In genomic region chr7:43904533-43905208, GRCh38 we compare ENCODE assay signal across 9 cellular contexts. TPM values are rescaled to one million over a fixed set of nuclear protein-coding genes. Genes with fewer than 3 reads are reported as not detected.
DNase-seq lines count a peak whose midpoint lies in the region; ATAC-seq and TF ChIP-seq lines count a peak whose summit lies in the region.
"Had no signal": no experiment of that assay in that cellular context is flagged by ENCODE, and none has a peak within 500 bp of the region (broad histone marks: within the 10 kb centered on the region; RNA-seq: fewer than 3 reads in every experiment).

No MANE protein-coding gene starts in this region.

- H3K4me2 ChIP-seq in GM23338 (peak overlapping the region; percentile 79), fibroblast of lung (ENCODE audit: extremely low read depth, insufficient read depth, low read length) (peak overlapping the region; percentile 67)

- peaks cover 6% of the 10 kb centered on the region for H3K27me3 Mint-ChIP-seq in GM23338 (ENCODE audit: insufficient read depth, low read depth, poor library complexity)

- H3K79me2 ChIP-seq in GM23338 (replicated peaks; ENCODE audit: insufficient read depth), result peaks cover 39% of the 10 kb centered on the region
- H3K79me2 ChIP-seq in fibroblast of lung (ENCODE audit: control insufficient read depth, insufficient read depth, low read length), result peaks cover 59% of the 10 kb centered on the region

- H3K27ac Mint-ChIP-seq in GM23338, result no peak overlapping the region

- H3K4me1 Mint-ChIP-seq in GM23338, result peaks cover 42% of the 10 kb centered on the region

- H3F3A ChIP-seq in GM23338 (replicated peaks; ENCODE audit: low read depth), result no peaks in the 10 kb centered on the region

- H4K20me1 ChIP-seq in GM23338 (replicated peaks; ENCODE audit: insufficient read depth), result peaks cover 3% of the 10 kb centered on the region; the same call in 1 of the 2 replicates
- H4K20me1 ChIP-seq in fibroblast of lung (ENCODE audit: control insufficient read depth, extremely low read depth, insufficient read depth, low read length), result no peaks in the 10 kb centered on the region

- no peaks in the 10 kb centered on the region for H3K36me3 ChIP-seq in GM23338 (ENCODE audit: insufficient read depth)
- H3K36me3 ChIP-seq in fibroblast of lung (ENCODE audit: control insufficient read depth, insufficient read depth, low read length), result no peaks in the 10 kb centered on the region

- H3K9me2 ChIP-seq in GM23338 (ENCODE audit: insufficient read depth), result no peaks in the 10 kb centered on the region

- no peak for ATAC-seq in GM23338
- no peak for ATAC-seq in GM21447 (IDR thresholded peaks at IDR 0.05; ENCODE audit: unreplicated experiment)

- 0 out of 3 replicates have a peak overlapping the region, but pooled peaks have one; percentile 92 for H3K4me3 Mint-ChIP-seq in GM23338

- no peaks in the 10 kb centered on the region; the same call in 2 of the 3 replicates for H3K36me3 Mint-ChIP-seq in GM23338 (ENCODE audit: low read depth)

- H3K27ac ChIP-seq in GM23338 (ENCODE audit: low read depth), result no peak overlapping the region
- peak overlapping the region; percentile 77 for H3K27ac ChIP-seq in fibroblast of lung (ENCODE audit: insufficient read depth, low read length)

- H2AFZ ChIP-seq in GM23338 (no peak overlapping the region), fibroblast of lung (ENCODE audit: low read length) (no peak overlapping the region)

- H3K27me3 ChIP-seq in GM23338 (ENCODE audit: insufficient read depth) (no peaks in the 10 kb centered on the region), fibroblast of lung (ENCODE audit: control insufficient read depth, insufficient read depth, low read length) (no peaks in the 10 kb centered on the region)

- H3K9ac ChIP-seq in fibroblast of lung (ENCODE audit: insufficient read depth, low read length), result no peak overlapping the region

- no peaks in the 10 kb centered on the region for H3K9me3 Mint-ChIP-seq in GM23338

- TF ChIP-seq CTCF in GM23338 (conservative IDR thresholded peaks at IDR 0.05; ENCODE audit: low read depth in 2 of 2) (no peak), fibroblast of lung (conservative IDR thresholded peaks at IDR 0.05 in 1 of 2, IDR thresholded peaks at IDR 0.05 in 1 of 2; ENCODE audit: low read depth in 1 of 2, low read length in 2 of 2) (no peak)

- H3K4me3 ChIP-seq in GM23338 (peak overlapping the region; percentile 52; the same call in 1 of the 2 replicates), fibroblast of lung (replicated peaks in 1 of 4; ENCODE audit: control extremely low read depth in 1 of 4, insufficient read depth in 1 of 4, low read depth in 3 of 4, low read length in 4 of 4) (peak overlapping the region; percentile 1 to 86 (median 72)), skeletal muscle cell (ENCODE audit: low read depth, low read length) (peak overlapping the region; percentile 63)

- H3K4me1 ChIP-seq in GM23338 (ENCODE audit: insufficient read depth), result peaks cover 17% of the 10 kb centered on the region
- H3K4me1 ChIP-seq in fibroblast of lung (ENCODE audit: control insufficient read depth, extremely low read depth, insufficient read depth, low read length), result peaks cover 7% of the 10 kb centered on the region

- no peaks in the 10 kb centered on the region for H3K9me3 ChIP-seq in fibroblast of lung (ENCODE audit: control insufficient read depth, insufficient read depth, low read depth, low read length)

- no peak for DNase-seq in GM23338 (ENCODE audit: low spot score)
- peak; percentile 21 for DNase-seq in SW480 (ENCODE audit: low spot score)
- peak; percentile 9 to 22 for DNase-seq in fibroblast of lung (ENCODE audit: low read depth in 2 of 2)
- no peak for DNase-seq in skeletal muscle cell (ENCODE audit: low read depth)
- DNase-seq in D341Med (ENCODE audit: low spot score), result no peak
- DNase-seq in activated gamma-delta T cell treated with Interleukin-2 at 50 U/mL for 16 hours, result no peak
- DNase-seq in NCI-H82 (lab: John Stamatoyannopoulos, UW), result no peak
- DNase-seq: activated CD4-positive, alpha-beta T cell treated with anti-CD3 and anti-CD28 coated beads, Interleukin-2, amount 50 U/mL, for 4 hours had no signal

TF ChIP-seq in GM23338, 12 proteins besides CTCF, POLR2A, EP300 and RAD21:
- no peak for TF ChIP-seq EZH2 (IDR thresholded peaks at IDR 0.05; ENCODE audit: low read depth, unreplicated experiment)
- TF ChIP-seq EZH2phosphoT487 (IDR thresholded peaks at IDR 0.05; ENCODE audit: unreplicated experiment), result no peak
- no peak for TF ChIP-seq ZNF331 (CRISPR knock-in tag; IDR thresholded peaks at IDR 0.05; ENCODE audit: low read depth)
- TF ChIP-seq, protein P1, sequence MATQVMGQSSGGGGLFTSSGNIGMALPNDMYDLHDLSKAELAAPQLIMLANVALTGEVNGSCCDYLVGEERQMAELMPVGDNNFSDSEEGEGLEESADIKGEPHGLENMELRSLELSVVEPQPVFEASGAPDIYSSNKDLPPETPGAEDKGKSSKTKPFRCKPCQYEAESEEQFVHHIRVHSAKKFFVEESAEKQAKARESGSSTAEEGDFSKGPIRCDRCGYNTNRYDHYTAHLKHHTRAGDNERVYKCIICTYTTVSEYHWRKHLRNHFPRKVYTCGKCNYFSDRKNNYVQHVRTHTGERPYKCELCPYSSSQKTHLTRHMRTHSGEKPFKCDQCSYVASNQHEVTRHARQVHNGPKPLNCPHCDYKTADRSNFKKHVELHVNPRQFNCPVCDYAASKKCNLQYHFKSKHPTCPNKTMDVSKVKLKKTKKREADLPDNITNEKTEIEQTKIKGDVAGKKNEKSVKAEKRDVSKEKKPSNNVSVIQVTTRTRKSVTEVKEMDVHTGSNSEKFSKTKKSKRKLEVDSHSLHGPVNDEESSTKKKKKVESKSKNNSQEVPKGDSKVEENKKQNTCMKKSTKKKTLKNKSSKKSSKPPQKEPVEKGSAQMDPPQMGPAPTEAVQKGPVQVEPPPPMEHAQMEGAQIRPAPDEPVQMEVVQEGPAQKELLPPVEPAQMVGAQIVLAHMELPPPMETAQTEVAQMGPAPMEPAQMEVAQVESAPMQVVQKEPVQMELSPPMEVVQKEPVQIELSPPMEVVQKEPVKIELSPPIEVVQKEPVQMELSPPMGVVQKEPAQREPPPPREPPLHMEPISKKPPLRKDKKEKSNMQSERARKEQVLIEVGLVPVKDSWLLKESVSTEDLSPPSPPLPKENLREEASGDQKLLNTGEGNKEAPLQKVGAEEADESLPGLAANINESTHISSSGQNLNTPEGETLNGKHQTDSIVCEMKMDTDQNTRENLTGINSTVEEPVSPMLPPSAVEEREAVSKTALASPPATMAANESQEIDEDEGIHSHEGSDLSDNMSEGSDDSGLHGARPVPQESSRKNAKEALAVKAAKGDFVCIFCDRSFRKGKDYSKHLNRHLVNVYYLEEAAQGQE (IDR thresholded peaks at IDR 0.05; ENCODE audit: unreplicated experiment), result no peak
- no peak for TF ChIP-seq ETS1 (IDR thresholded peaks at IDR 0.05)
- no peak for TF ChIP-seq NANOG (IDR thresholded peaks at IDR 0.05; ENCODE audit: borderline replicate concordance)

RNA-seq across cellular contexts. Expression of gene URGCP, which starts 1.7 kb away (rescaled TPM):
- total RNA-seq in GM23338 (2014; rRNA removed; shearing (Covaris generic)), result 13.2 and 14.7 TPM in 2 replicates
- polyA plus RNA-seq in GM23338 (2016; fragmentation: Nextera tagmentation; extraction: Ambion mirVana), result 6.6 and 7.2 TPM in 2 replicates
- total RNA-seq in fibroblast of lung, result 27.7 and 42.1 TPM in 2 replicates
- 18.3 and 23.2 TPM in 2 replicates for polyA plus RNA-seq in fibroblast of lung
- polyA plus RNA-seq in fibroblast of lung (2012), result 19.1 and 19.9 TPM in 2 replicates
- polyA minus RNA-seq in fibroblast of lung (ENCODE audit: low replicate concordance), result 35.1 and 59.2 TPM in 2 replicates

RNA-seq across cellular contexts. Expression of gene UBE2D4, which starts 21.6 kb away (rescaled TPM):
- total RNA-seq in GM23338 (2014; rRNA removed; shearing (Covaris generic)), result 6.1 and 8.4 TPM in 2 replicates
- polyA plus RNA-seq in GM23338 (2016; fragmentation: Nextera tagmentation; extraction: Ambion mirVana) (5.8 and 6.1 TPM in 2 replicates), fibroblast of lung (20.2 and 21.3 TPM in 2 replicates)
- 6.4 and 10.2 TPM in 2 replicates for total RNA-seq in fibroblast of lung
- polyA plus RNA-seq in fibroblast of lung (2012), result 13.6 and 13.9 TPM in 2 replicates
- 24.1 and 51.5 TPM in 2 replicates for polyA minus RNA-seq in fibroblast of lung (ENCODE audit: low replicate concordance)

RNA-seq across cellular contexts. Expression of gene MRPS24, which starts 35.4 kb away (rescaled TPM):
- 82.9 and 91.2 TPM in 2 replicates for total RNA-seq in GM23338 (2014; rRNA removed; shearing (Covaris generic))
- 143 and 152 TPM in 2 replicates for polyA plus RNA-seq in GM23338 (2016; fragmentation: Nextera tagmentation; extraction: Ambion mirVana)
- 75.8 and 105 TPM in 2 replicates for total RNA-seq in fibroblast of lung
- 109 and 128 TPM in 2 replicates for polyA plus RNA-seq in fibroblast of lung
- polyA plus RNA-seq in fibroblast of lung (2012), result 232 and 280 TPM in 2 replicates
- polyA minus RNA-seq in fibroblast of lung (ENCODE audit: low replicate concordance), result 104 and 125 TPM in 2 replicates

Comparison
In these comparisons a context has a peak if more than half of its experiments do, and no peak if none do; other contexts are left out.
1. DNase-seq: peak in SW480 (single experiment) and fibroblast of lung (2 of 2); none in GM23338 (single experiment), skeletal muscle cell (single experiment), D341Med (single experiment), activated gamma-delta T cell treated with Interleukin-2 at 50 U/mL for 16 hours (single experiment) and NCI-H82 (single experiment).
2. Peak in every context shown above with its lines, with median percentiles within 50 percentile points of each other: H3K4me3 ChIP-seq.